ENCODE assay signal across 8 cellular contexts in genomic region chrX:54807524-54808108, GRCh38. TPM values are rescaled to one million over a fixed set of nuclear protein-coding genes. Genes with fewer than 3 reads are reported as not detected.
DNase-seq lines count a peak whose midpoint lies in the region; ATAC-seq and TF ChIP-seq lines count a peak whose summit lies in the region.

TSS of gene MAGED2 (plus strand) at chrX:54807745. CDS start at chrX:54809332, 1,587 bp downstream.

- DNase-seq in NCI-H1105 treated with DMSO at 0.1 percent for 48 hours (lab: John Stamatoyannopoulos, UW) (peak; percentile 27), NCI-H1105 (lab: John Stamatoyannopoulos, UW) (no peak), SK-N-MC (ENCODE audit: low read depth, low spot score) (no peak), astrocyte of the cerebellum (ENCODE audit: low read depth) (no peak), left cardiac atrium (no peak), DMS153 treated with DMSO at 0.1 percent for 48 hours (lab: John Stamatoyannopoulos, UW; ENCODE audit: unreplicated experiment) (no peak), NCI-H226 (no peak)

- intact Hi-C loops in left cardiac atrium (cut with DNase I): loop anchor here in 1 of 2 donors (10.0 kb wide), 1 partner anchor 163 kb away; no protein-coding TSS in a partner anchor

- H3K79me2 ChIP-seq in parathyroid adenoma: peaks cover 2% of the 10 kb centered on the region

- peak; percentile 65 to 73 for ATAC-seq in left cardiac atrium

- in situ Hi-C loops in astrocyte of the cerebellum (cut with HindIII; ENCODE audit: low sequenced_read_pairs): no loop called here

- peak within 1 kb of the TSS; percentile 45 for H3K9ac ChIP-seq in SK-N-MC (ENCODE audit: insufficient read length)
- peak within 1 kb of the TSS; percentile 61 for H3K9ac ChIP-seq in parathyroid adenoma

- H3K27ac ChIP-seq in SK-N-MC: peak within 1 kb of the TSS; percentile 18
- peak within 1 kb of the TSS; percentile 97 for H3K27ac ChIP-seq in parathyroid adenoma

- TF ChIP-seq CTCF in astrocyte of the cerebellum (IDR thresholded peaks at IDR 0.05; ENCODE audit: low read depth, low read length, missing control alignments) (no peak), parathyroid adenoma (IDR thresholded peaks at IDR 0.05) (no peak)

- H2AFZ ChIP-seq in parathyroid adenoma: peak within 1 kb of the TSS; percentile 84

- H3K27me3 ChIP-seq in parathyroid adenoma (ENCODE audit: control insufficient read depth, insufficient read depth, low read length): no peaks in the 10 kb centered on the region

- no peaks in the 10 kb centered on the region for H3K9me3 ChIP-seq in SK-N-MC (ENCODE audit: low read depth, low read length)
- no peaks in the 10 kb centered on the region for H3K9me3 ChIP-seq in parathyroid adenoma (ENCODE audit: control insufficient read depth, low read length)

- H3K36me3 ChIP-seq in SK-N-MC (ENCODE audit: insufficient read depth, low read length): peaks cover 29% of the 10 kb centered on the region; the same call in 1 of the 2 replicates
- no peaks in the 10 kb centered on the region for H3K36me3 ChIP-seq in parathyroid adenoma (ENCODE audit: control insufficient read depth, insufficient read depth, low read length)

- H3K4me3 ChIP-seq in SK-N-MC (peak within 1 kb of the TSS; percentile 72), astrocyte of the cerebellum (ENCODE audit: low read depth, low read length) (peak within 1 kb of the TSS; percentile 76), parathyroid adenoma (ENCODE audit: low read depth, low read length) (peak within 1 kb of the TSS; percentile 89)

- no peaks in the 10 kb centered on the region for H3K4me1 ChIP-seq in parathyroid adenoma

- peak within 1 kb of the TSS; percentile 87 for H3K4me2 ChIP-seq in parathyroid adenoma (ENCODE audit: low read length)

RNA-seq across cellular contexts. Expression of gene MAGED2, which starts in this region (rescaled TPM):
- 10 to 100 TPM; 80.8 to 92.6 TPM for total RNA-seq in left cardiac atrium
